1 cellular context compared by ENCODE assay signal in the genomic region with DNA sequence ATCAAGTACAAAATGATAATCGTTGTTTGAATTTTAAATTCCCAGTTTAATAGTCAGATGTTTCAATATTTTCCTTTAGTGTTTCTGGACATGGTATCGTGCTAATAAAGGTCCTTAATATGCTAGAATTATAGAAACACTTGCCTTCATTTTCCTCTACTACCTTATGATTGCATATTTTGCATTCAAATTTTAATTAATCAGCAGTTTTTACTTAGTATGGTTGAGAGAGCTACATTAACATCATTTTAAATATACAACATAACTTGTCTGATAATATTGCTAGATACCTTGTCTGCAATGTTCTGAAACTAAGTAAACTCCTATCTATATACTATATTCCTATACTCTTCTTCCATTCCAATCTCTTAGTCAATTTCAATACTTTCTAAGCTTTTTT.
TF ChIP-seq lines count a peak whose summit lies in the region.

No MANE protein-coding gene starts in this region.

TF ChIP-seq in K562, 482 proteins besides CTCF, POLR2A, EP300 and RAD21 (continued from another document):
- TF ChIP-seq, protein P1, sequence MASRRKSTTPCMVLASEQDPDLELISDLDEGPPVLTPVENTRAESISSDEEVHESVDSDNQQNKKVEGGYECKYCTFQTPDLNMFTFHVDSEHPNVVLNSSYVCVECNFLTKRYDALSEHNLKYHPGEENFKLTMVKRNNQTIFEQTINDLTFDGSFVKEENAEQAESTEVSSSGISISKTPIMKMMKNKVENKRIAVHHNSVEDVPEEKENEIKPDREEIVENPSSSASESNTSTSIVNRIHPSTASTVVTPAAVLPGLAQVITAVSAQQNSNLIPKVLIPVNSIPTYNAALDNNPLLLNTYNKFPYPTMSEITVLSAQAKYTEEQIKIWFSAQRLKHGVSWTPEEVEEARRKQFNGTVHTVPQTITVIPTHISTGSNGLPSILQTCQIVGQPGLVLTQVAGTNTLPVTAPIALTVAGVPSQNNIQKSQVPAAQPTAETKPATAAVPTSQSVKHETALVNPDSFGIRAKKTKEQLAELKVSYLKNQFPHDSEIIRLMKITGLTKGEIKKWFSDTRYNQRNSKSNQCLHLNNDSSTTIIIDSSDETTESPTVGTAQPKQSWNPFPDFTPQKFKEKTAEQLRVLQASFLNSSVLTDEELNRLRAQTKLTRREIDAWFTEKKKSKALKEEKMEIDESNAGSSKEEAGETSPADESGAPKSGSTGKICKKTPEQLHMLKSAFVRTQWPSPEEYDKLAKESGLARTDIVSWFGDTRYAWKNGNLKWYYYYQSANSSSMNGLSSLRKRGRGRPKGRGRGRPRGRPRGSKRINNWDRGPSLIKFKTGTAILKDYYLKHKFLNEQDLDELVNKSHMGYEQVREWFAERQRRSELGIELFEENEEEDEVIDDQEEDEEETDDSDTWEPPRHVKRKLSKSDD (conservative IDR thresholded peaks at IDR 0.05; ENCODE audit: low read length), result no peak
- peak; percentile 26; the same call in 1 of the 2 replicates for TF ChIP-seq MAFF (IDR thresholded peaks at IDR 0.05; ENCODE audit: low read length)
- no peak for TF ChIP-seq NRF1 (conservative IDR thresholded peaks at IDR 0.05 in 1 of 2, IDR thresholded peaks at IDR 0.05 in 1 of 2)
- no peak for TF ChIP-seq PCBP1 (IDR thresholded peaks at IDR 0.05; ENCODE audit: low read depth, low read length, poor library complexity, severe bottlenecking)
- TF ChIP-seq, protein P2, sequence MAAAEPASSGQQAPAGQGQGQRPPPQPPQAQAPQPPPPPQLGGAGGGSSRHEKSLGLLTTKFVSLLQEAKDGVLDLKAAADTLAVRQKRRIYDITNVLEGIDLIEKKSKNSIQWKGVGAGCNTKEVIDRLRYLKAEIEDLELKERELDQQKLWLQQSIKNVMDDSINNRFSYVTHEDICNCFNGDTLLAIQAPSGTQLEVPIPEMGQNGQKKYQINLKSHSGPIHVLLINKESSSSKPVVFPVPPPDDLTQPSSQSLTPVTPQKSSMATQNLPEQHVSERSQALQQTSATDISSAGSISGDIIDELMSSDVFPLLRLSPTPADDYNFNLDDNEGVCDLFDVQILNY (CRISPR knock-in tag; IDR thresholded peaks at IDR 0.05), result no peak
- TF ChIP-seq MED1 (CRISPR knock-in tag; IDR thresholded peaks at IDR 0.05; ENCODE audit: borderline replicate concordance), result no peak
- no peak for TF ChIP-seq HSF4 (CRISPR knock-in tag; IDR thresholded peaks at IDR 0.05; ENCODE audit: borderline replicate concordance)
- TF ChIP-seq SNRNP70 (optimal IDR thresholded peaks at IDR 0.05; ENCODE audit: low read depth, low read length), result no peak
- TF ChIP-seq, protein P3, sequence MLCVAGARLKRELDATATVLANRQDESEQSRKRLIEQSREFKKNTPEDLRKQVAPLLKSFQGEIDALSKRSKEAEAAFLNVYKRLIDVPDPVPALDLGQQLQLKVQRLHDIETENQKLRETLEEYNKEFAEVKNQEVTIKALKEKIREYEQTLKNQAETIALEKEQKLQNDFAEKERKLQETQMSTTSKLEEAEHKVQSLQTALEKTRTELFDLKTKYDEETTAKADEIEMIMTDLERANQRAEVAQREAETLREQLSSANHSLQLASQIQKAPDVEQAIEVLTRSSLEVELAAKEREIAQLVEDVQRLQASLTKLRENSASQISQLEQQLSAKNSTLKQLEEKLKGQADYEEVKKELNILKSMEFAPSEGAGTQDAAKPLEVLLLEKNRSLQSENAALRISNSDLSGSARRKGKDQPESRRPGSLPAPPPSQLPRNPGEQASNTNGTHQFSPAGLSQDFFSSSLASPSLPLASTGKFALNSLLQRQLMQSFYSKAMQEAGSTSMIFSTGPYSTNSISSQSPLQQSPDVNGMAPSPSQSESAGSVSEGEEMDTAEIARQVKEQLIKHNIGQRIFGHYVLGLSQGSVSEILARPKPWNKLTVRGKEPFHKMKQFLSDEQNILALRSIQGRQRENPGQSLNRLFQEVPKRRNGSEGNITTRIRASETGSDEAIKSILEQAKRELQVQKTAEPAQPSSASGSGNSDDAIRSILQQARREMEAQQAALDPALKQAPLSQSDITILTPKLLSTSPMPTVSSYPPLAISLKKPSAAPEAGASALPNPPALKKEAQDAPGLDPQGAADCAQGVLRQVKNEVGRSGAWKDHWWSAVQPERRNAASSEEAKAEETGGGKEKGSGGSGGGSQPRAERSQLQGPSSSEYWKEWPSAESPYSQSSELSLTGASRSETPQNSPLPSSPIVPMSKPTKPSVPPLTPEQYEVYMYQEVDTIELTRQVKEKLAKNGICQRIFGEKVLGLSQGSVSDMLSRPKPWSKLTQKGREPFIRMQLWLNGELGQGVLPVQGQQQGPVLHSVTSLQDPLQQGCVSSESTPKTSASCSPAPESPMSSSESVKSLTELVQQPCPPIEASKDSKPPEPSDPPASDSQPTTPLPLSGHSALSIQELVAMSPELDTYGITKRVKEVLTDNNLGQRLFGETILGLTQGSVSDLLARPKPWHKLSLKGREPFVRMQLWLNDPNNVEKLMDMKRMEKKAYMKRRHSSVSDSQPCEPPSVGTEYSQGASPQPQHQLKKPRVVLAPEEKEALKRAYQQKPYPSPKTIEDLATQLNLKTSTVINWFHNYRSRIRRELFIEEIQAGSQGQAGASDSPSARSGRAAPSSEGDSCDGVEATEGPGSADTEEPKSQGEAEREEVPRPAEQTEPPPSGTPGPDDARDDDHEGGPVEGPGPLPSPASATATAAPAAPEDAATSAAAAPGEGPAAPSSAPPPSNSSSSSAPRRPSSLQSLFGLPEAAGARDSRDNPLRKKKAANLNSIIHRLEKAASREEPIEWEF (CRISPR knock-in tag; IDR thresholded peaks at IDR 0.05), result no peak
- peak; percentile 79 for TF ChIP-seq ZNF316 (IDR thresholded peaks at IDR 0.05)
- TF ChIP-seq, protein P4, sequence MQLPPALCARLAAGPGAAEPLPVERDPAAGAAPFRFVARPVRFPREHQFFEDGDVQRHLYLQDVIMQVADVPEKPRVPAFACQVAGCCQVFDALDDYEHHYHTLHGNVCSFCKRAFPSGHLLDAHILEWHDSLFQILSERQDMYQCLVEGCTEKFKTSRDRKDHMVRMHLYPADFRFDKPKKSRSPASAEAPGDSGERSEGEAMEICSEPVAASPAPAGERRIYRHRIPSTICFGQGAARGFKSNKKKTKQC (CRISPR knock-in tag; IDR thresholded peaks at IDR 0.05), result no peak
- TF ChIP-seq, protein P5, sequence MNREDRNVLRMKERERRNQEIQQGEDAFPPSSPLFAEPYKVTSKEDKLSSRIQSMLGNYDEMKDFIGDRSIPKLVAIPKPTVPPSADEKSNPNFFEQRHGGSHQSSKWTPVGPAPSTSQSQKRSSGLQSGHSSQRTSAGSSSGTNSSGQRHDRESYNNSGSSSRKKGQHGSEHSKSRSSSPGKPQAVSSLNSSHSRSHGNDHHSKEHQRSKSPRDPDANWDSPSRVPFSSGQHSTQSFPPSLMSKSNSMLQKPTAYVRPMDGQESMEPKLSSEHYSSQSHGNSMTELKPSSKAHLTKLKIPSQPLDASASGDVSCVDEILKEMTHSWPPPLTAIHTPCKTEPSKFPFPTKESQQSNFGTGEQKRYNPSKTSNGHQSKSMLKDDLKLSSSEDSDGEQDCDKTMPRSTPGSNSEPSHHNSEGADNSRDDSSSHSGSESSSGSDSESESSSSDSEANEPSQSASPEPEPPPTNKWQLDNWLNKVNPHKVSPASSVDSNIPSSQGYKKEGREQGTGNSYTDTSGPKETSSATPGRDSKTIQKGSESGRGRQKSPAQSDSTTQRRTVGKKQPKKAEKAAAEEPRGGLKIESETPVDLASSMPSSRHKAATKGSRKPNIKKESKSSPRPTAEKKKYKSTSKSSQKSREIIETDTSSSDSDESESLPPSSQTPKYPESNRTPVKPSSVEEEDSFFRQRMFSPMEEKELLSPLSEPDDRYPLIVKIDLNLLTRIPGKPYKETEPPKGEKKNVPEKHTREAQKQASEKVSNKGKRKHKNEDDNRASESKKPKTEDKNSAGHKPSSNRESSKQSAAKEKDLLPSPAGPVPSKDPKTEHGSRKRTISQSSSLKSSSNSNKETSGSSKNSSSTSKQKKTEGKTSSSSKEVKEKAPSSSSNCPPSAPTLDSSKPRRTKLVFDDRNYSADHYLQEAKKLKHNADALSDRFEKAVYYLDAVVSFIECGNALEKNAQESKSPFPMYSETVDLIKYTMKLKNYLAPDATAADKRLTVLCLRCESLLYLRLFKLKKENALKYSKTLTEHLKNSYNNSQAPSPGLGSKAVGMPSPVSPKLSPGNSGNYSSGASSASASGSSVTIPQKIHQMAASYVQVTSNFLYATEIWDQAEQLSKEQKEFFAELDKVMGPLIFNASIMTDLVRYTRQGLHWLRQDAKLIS (CRISPR knock-in tag; IDR thresholded peaks at IDR 0.05), result no peak
- TF ChIP-seq C11orf30 (IDR thresholded peaks at IDR 0.05; ENCODE audit: low read depth), result peak; percentile 51; the same call in 1 of the 2 replicates
- no peak for TF ChIP-seq MYC (IDR thresholded peaks at IDR 0.05; ENCODE audit: low read depth, low read length)
- TF ChIP-seq MYC (CRISPR knock-in tag; IDR thresholded peaks at IDR 0.05; ENCODE audit: borderline replicate concordance, low read depth), result no peak
- no peak for TF ChIP-seq SRSF7 (optimal IDR thresholded peaks at IDR 0.05; ENCODE audit: low read depth, low read length)
- no peak for TF ChIP-seq RBBP5 (IDR thresholded peaks at IDR 0.05; ENCODE audit: borderline replicate concordance, insufficient read depth, low read length, poor library complexity, severe bottlenecking)
- TF ChIP-seq CSDE1 (IDR thresholded peaks at IDR 0.05), result no peak
- peak; percentile 59 for TF ChIP-seq MAFG (tag; conservative IDR thresholded peaks at IDR 0.05)
- TF ChIP-seq BHLHE40 (IDR thresholded peaks at IDR 0.05; ENCODE audit: low read length), result no peak
